Comparison of ENCODE assay signal across 26 cellular contexts in genomic region chr11:7306900-7307299, GRCh38.
"Had no signal": no experiment of that assay in that cellular context is flagged by ENCODE, and none has a peak within 500 bp of the region (broad histone marks: within the 10 kb centered on the region; RNA-seq: fewer than 3 reads in every experiment).

No MANE protein-coding gene starts in this region.

- H3K4me3 ChIP-seq: ascending aorta, breast epithelium, coronary artery, dorsolateral prefrontal cortex had no signal

- H3K36me3 ChIP-seq: ascending aorta, breast epithelium had no signal

- H3K27ac ChIP-seq: ascending aorta, breast epithelium, coronary artery, dorsolateral prefrontal cortex had no signal

- H3K27me3 ChIP-seq: ascending aorta, breast epithelium, dorsolateral prefrontal cortex had no signal

- H3K4me1 ChIP-seq: ascending aorta, breast epithelium had no signal

- DNase-seq: activated CD4-positive, alpha-beta memory T cell treated with anti-CD3 and anti-CD28 coated beads for 36 hours; activated CD4-positive, alpha-beta T cell treated with anti-CD3 and anti-CD28 coated beads for 36 hours; activated CD4-positive, alpha-beta T cell treated with anti-CD3 and anti-CD28 coated beads, Interleukin-2, amount 10 ng/mL, durations not matched to agents 24 days and 14 days; activated CD4-positive, CD25-positive, alpha-beta regulatory T cell; activated CD4-positive, CD25-positive, alpha-beta regulatory T cell treated with anti-CD3 and anti-CD28 coated beads, Interleukin-2, amount 50 U/mL, for 72 hours; activated CD8-positive, alpha-beta memory T cell treated with anti-CD3 and anti-CD28 coated beads, Interleukin-2, amount 10 ng/mL, durations not matched to agents 7 days and 5 days; activated CD8-positive, alpha-beta memory T cell treated with anti-CD3 and anti-CD28 coated beads, Interleukin-2, amount 50 U/mL, for 4 hours; activated CD8-positive, alpha-beta T cell treated with anti-CD3 and anti-CD28 coated beads, Interleukin-2, amount 10 ng/mL, durations not matched to agents 7 days and 5 days; activated gamma-delta T cell; activated naive CD4-positive, alpha-beta T cell; activated naive CD4-positive, alpha-beta T cell treated with anti-CD3 and anti-CD28 coated beads, Interleukin-2, amount 10 ng/mL, durations not matched to agents 7 days and 5 days; activated naive CD8-positive, alpha-beta T cell treated with anti-CD3 and anti-CD28 coated beads, Interleukin-2, amount 10 ng/mL, durations not matched to agents 7 days and 5 days; activated T-cell treated with anti-CD3 and anti-CD28 coated beads, Interleukin-2, amount 50 U/mL, for 24 hours; activated T-cell treated with anti-CD3 and anti-CD28 coated beads, Interleukin-2, amount 50 U/mL, for 72 hours; dorsolateral prefrontal cortex; effector memory CD4-positive, alpha-beta T cell; endodermal cell; foreskin fibroblast; head of caudate nucleus; hypothalamus; T1000 had no signal

- H3K9me3 ChIP-seq: ascending aorta, breast epithelium had no signal

- ATAC-seq: activated CD4-positive, alpha-beta T cell treated with anti-CD3 and anti-CD28 coated beads for 36 hours; activated CD8-positive, alpha-beta memory T cell treated with anti-CD3 and anti-CD28 coated beads, Interleukin-2, amount 10 ng/mL, durations not matched to agents 7 days and 5 days; activated CD8-positive, alpha-beta T cell treated with anti-CD3 and anti-CD28 coated beads, Interleukin-2, amount 10 ng/mL, durations not matched to agents 7 days and 5 days; activated naive CD4-positive, alpha-beta T cell treated with anti-CD3 and anti-CD28 coated beads, Interleukin-2, amount 50 U/mL, for 72 hours; activated T-cell treated with anti-CD3 and anti-CD28 coated beads, Interleukin-2, amount 50 U/mL, for 72 hours; esophagus mucosa had no signal
